Comparison of ENCODE assay signal across 38 cellular contexts in the genomic region with DNA sequence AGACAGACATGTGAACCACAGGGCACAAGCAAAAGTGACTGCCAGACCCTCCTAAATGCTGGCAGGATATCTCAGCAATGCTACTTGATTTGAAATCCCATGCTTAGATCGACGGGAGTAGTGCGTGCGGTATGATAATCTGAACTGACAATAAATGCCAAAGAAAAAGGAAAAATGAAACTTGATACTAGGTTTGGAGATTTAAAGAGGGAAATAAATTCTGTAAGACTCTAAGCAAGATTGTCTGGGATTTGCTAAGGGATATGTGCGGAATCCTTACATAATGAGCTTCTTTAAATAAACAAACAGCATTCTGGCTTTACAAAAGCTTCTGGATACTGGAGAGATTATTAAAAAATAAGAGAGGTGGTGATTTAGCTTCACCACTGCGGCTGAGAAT.
"Had no signal": no experiment of that assay in that cellular context is flagged by ENCODE, and none has a peak within 500 bp of the region (broad histone marks: within the 10 kb centered on the region; RNA-seq: fewer than 3 reads in every experiment).

No MANE protein-coding gene starts in this region.

- H3K27me3 Mint-ChIP-seq: activated naive CD4-positive, alpha-beta T cell treated with anti-CD3 and anti-CD28 coated beads, Interleukin-2, amount 10 ng/mL, durations not matched to agents 7 days and 5 days; activated naive CD8-positive, alpha-beta T cell treated with anti-CD3 and anti-CD28 coated beads, Interleukin-2, amount 10 ng/mL, durations not matched to agents 7 days and 5 days; activated T-helper 17 cell treated with anti-CD3 and anti-CD28 coated beads, Interleukin-2, amount 50 U/mL, for 72 hours; brain had no signal

- H3K4me3 ChIP-seq: adrenal gland, ascending aorta, body of pancreas, breast epithelium, cardiac muscle cell had no signal

- DNase-seq: activated effector memory CD4-positive, alpha-beta T cell treated with anti-CD3 and anti-CD28 coated beads, Interleukin-2, amount 50 U/mL, for 16 hours; activated effector memory CD4-positive, alpha-beta T cell treated with Interleukin-2 at 50 U/mL for 16 hours; activated gamma-delta T cell; activated gamma-delta T cell treated with Interleukin-2 at 50 U/mL for 16 hours; activated naive CD4-positive, alpha-beta T cell; activated naive CD4-positive, alpha-beta T cell treated with anti-CD3 and anti-CD28 coated beads for 36 hours; activated naive CD4-positive, alpha-beta T cell treated with anti-CD3 and anti-CD28 coated beads, Interleukin-2, amount 10 ng/mL, durations not matched to agents 7 days and 5 days; activated naive CD4-positive, alpha-beta T cell treated with anti-CD3 and anti-CD28 coated beads, Interleukin-2, amount 50 U/mL, for 16 hours; activated naive CD4-positive, alpha-beta T cell treated with Interleukin-2 at 50 U/mL for 16 hours; activated naive CD8-positive, alpha-beta T cell treated with anti-CD3 and anti-CD28 coated beads for 36 hours; activated naive CD8-positive, alpha-beta T cell treated with anti-CD3 and anti-CD28 coated beads, Interleukin-2, amount 10 ng/mL, durations not matched to agents 7 days and 5 days; activated naive CD8-positive, alpha-beta T cell treated with anti-CD3 and anti-CD28 coated beads, Interleukin-2, amount 50 U/mL, for 24 hours; activated T-cell treated with anti-CD3 and anti-CD28 coated beads, Interleukin-2, amount 50 U/mL, for 1 hour; activated T-cell treated with anti-CD3 and anti-CD28 coated beads, Interleukin-2, amount 50 U/mL, for 24 hours; activated T-cell treated with anti-CD3 and anti-CD28 coated beads, Interleukin-2, amount 50 U/mL, for 4 hours; activated T-cell treated with anti-CD3 and anti-CD28 coated beads, Interleukin-2, amount 50 U/mL, for 48 hours; activated T-cell treated with anti-CD3 and anti-CD28 coated beads, Interleukin-2, amount 50 U/mL, for 72 hours; adrenal gland; amniotic stem cell; amygdala; anterior cingulate cortex; aorta; body of pancreas; brain microvascular endothelial cell; caudate nucleus; central memory CD4-positive, alpha-beta T cell; cerebellar nuclear complex had no signal

- H3K36me3 ChIP-seq: adrenal gland, ascending aorta, brain microvascular endothelial cell, breast epithelium, cardiac muscle cell had no signal

- H3K36me3 Mint-ChIP-seq: activated naive CD4-positive, alpha-beta T cell treated with anti-CD3 and anti-CD28 coated beads, Interleukin-2, amount 10 ng/mL, durations not matched to agents 7 days and 5 days; activated naive CD4-positive, alpha-beta T cell treated with anti-CD3 and anti-CD28 coated beads, Interleukin-2, amount 50 U/mL, for 24 hours; activated naive CD4-positive, alpha-beta T cell treated with anti-CD3 and anti-CD28 coated beads, Interleukin-2, amount 50 U/mL, for 72 hours; activated naive CD8-positive, alpha-beta T cell; activated naive CD8-positive, alpha-beta T cell treated with anti-CD3 and anti-CD28 coated beads for 36 hours; activated naive CD8-positive, alpha-beta T cell treated with anti-CD3 and anti-CD28 coated beads, Interleukin-2, amount 10 ng/mL, durations not matched to agents 7 days and 5 days; brain had no signal

- H3K27ac Mint-ChIP-seq: activated naive CD4-positive, alpha-beta T cell treated with anti-CD3 and anti-CD28 coated beads for 36 hours; activated naive CD4-positive, alpha-beta T cell treated with anti-CD3 and anti-CD28 coated beads, Interleukin-2, amount 10 ng/mL, durations not matched to agents 7 days and 5 days; activated naive CD4-positive, alpha-beta T cell treated with anti-CD3 and anti-CD28 coated beads, Interleukin-2, amount 50 U/mL, for 24 hours; activated naive CD4-positive, alpha-beta T cell treated with anti-CD3 and anti-CD28 coated beads, Interleukin-2, amount 50 U/mL, for 72 hours; activated naive CD8-positive, alpha-beta T cell; activated naive CD8-positive, alpha-beta T cell treated with anti-CD3 and anti-CD28 coated beads for 36 hours; activated naive CD8-positive, alpha-beta T cell treated with anti-CD3 and anti-CD28 coated beads, Interleukin-2, amount 10 ng/mL, durations not matched to agents 7 days and 5 days; activated naive CD8-positive, alpha-beta T cell treated with anti-CD3 and anti-CD28 coated beads, Interleukin-2, amount 50 U/mL, for 24 hours; activated T-cell treated with anti-CD3 and anti-CD28 coated beads, Interleukin-2, amount 50 U/mL, for 24 hours; activated T-cell treated with anti-CD3 and anti-CD28 coated beads, Interleukin-2, amount 50 U/mL, for 72 hours; activated T-helper 1 cell treated with anti-CD3 and anti-CD28 coated beads, Interleukin-12 subunit alpha, Interleukin-12 subunit beta, Interleukin-2, Interleukin-4 antibody, amounts not matched to agents 30 ng/mL and 10 ng/mL and 1 ng/mL, durations not matched to agents 14 hours and 24 hours and 36 hours; activated T-helper 17 cell treated with anti-CD3 and anti-CD28 coated beads, Interleukin-2, amount 50 U/mL, for 72 hours; activated T-helper 2 cell treated with anti-CD3 and anti-CD28 coated beads, Interferon-gamma antibody, Interleukin-2, Interleukin-4, amounts not matched to agents 10 μg/mL and 5 μg/mL and 100 μg/mL, durations not matched to agents 14 hours and 24 hours and 36 hours; brain had no signal

- H3K27ac ChIP-seq: adrenal gland, ascending aorta, body of pancreas, brain microvascular endothelial cell, breast epithelium, cardiac muscle cell had no signal

- H3K27me3 ChIP-seq: adrenal gland, ascending aorta, body of pancreas, brain microvascular endothelial cell, breast epithelium had no signal

- H3K4me1 ChIP-seq: adrenal gland, ascending aorta, body of pancreas, breast epithelium had no signal

- ATAC-seq: activated naive CD4-positive, alpha-beta T cell treated with anti-CD3 and anti-CD28 coated beads, Interleukin-2, amount 50 U/mL, for 72 hours; activated naive CD8-positive, alpha-beta T cell treated with anti-CD3 and anti-CD28 coated beads, Interleukin-2, amount 50 U/mL, for 24 hours; activated T-cell treated with anti-CD3 and anti-CD28 coated beads, Interleukin-2, amount 50 U/mL, for 4 hours; activated T-cell treated with anti-CD3 and anti-CD28 coated beads, Interleukin-2, amount 50 U/mL, for 72 hours; activated T-helper 17 cell treated with anti-CD3 and anti-CD28 coated beads, Interleukin-2, amount 50 U/mL, for 72 hours; body of pancreas had no signal

- H3K4me3 Mint-ChIP-seq: activated naive CD4-positive, alpha-beta T cell treated with anti-CD3 and anti-CD28 coated beads for 36 hours; activated naive CD4-positive, alpha-beta T cell treated with anti-CD3 and anti-CD28 coated beads, Interleukin-2, amount 10 ng/mL, durations not matched to agents 7 days and 5 days; activated naive CD4-positive, alpha-beta T cell treated with anti-CD3 and anti-CD28 coated beads, Interleukin-2, amount 50 U/mL, for 24 hours; activated naive CD8-positive, alpha-beta T cell; activated naive CD8-positive, alpha-beta T cell treated with anti-CD3 and anti-CD28 coated beads for 36 hours; activated naive CD8-positive, alpha-beta T cell treated with anti-CD3 and anti-CD28 coated beads, Interleukin-2, amount 10 ng/mL, durations not matched to agents 7 days and 5 days; activated naive CD8-positive, alpha-beta T cell treated with anti-CD3 and anti-CD28 coated beads, Interleukin-2, amount 50 U/mL, for 24 hours; activated T-cell treated with anti-CD3 and anti-CD28 coated beads, Interleukin-2, amount 50 U/mL, for 24 hours; activated T-cell treated with anti-CD3 and anti-CD28 coated beads, Interleukin-2, amount 50 U/mL, for 4 hours; activated T-cell treated with anti-CD3 and anti-CD28 coated beads, Interleukin-2, amount 50 U/mL, for 72 hours; activated T-helper 1 cell treated with anti-CD3 and anti-CD28 coated beads, Interleukin-12 subunit alpha, Interleukin-12 subunit beta, Interleukin-2, Interleukin-4 antibody, amounts not matched to agents 30 ng/mL and 10 ng/mL and 1 ng/mL, durations not matched to agents 14 hours and 24 hours and 36 hours; activated T-helper 17 cell treated with anti-CD3 and anti-CD28 coated beads, Interleukin-2, amount 50 U/mL, for 72 hours; brain; central memory CD8-positive, alpha-beta T cell had no signal

- H3K9me3 ChIP-seq: adrenal gland, ascending aorta, body of pancreas, breast epithelium had no signal

- H3K9me3 Mint-ChIP-seq: activated naive CD4-positive, alpha-beta T cell treated with anti-CD3 and anti-CD28 coated beads for 36 hours; activated naive CD4-positive, alpha-beta T cell treated with anti-CD3 and anti-CD28 coated beads, Interleukin-2, amount 10 ng/mL, durations not matched to agents 7 days and 5 days; activated naive CD4-positive, alpha-beta T cell treated with anti-CD3 and anti-CD28 coated beads, Interleukin-2, amount 50 U/mL, for 24 hours; activated naive CD4-positive, alpha-beta T cell treated with anti-CD3 and anti-CD28 coated beads, Interleukin-2, amount 50 U/mL, for 72 hours; activated naive CD8-positive, alpha-beta T cell treated with anti-CD3 and anti-CD28 coated beads for 36 hours; activated naive CD8-positive, alpha-beta T cell treated with anti-CD3 and anti-CD28 coated beads, Interleukin-2, amount 10 ng/mL, durations not matched to agents 7 days and 5 days; activated naive CD8-positive, alpha-beta T cell treated with anti-CD3 and anti-CD28 coated beads, Interleukin-2, amount 50 U/mL, for 24 hours; activated T-cell treated with anti-CD3 and anti-CD28 coated beads, Interleukin-2, amount 50 U/mL, for 24 hours; activated T-cell treated with anti-CD3 and anti-CD28 coated beads, Interleukin-2, amount 50 U/mL, for 4 hours; activated T-helper 1 cell treated with anti-CD3 and anti-CD28 coated beads, Interleukin-12 subunit alpha, Interleukin-12 subunit beta, Interleukin-2, Interleukin-4 antibody, amounts not matched to agents 30 ng/mL and 10 ng/mL and 1 ng/mL, durations not matched to agents 14 hours and 24 hours and 36 hours; activated T-helper 17 cell treated with anti-CD3 and anti-CD28 coated beads, Interleukin-2, amount 50 U/mL, for 72 hours; activated T-helper 2 cell treated with anti-CD3 and anti-CD28 coated beads, Interferon-gamma antibody, Interleukin-2, Interleukin-4, amounts not matched to agents 10 μg/mL and 5 μg/mL and 100 μg/mL, durations not matched to agents 14 hours and 24 hours and 36 hours; brain had no signal

- H3K4me1 Mint-ChIP-seq: activated naive CD4-positive, alpha-beta T cell treated with anti-CD3 and anti-CD28 coated beads, Interleukin-2, amount 10 ng/mL, durations not matched to agents 7 days and 5 days; activated naive CD4-positive, alpha-beta T cell treated with anti-CD3 and anti-CD28 coated beads, Interleukin-2, amount 50 U/mL, for 24 hours; activated naive CD8-positive, alpha-beta T cell treated with anti-CD3 and anti-CD28 coated beads for 36 hours; activated naive CD8-positive, alpha-beta T cell treated with anti-CD3 and anti-CD28 coated beads, Interleukin-2, amount 10 ng/mL, durations not matched to agents 7 days and 5 days; activated naive CD8-positive, alpha-beta T cell treated with anti-CD3 and anti-CD28 coated beads, Interleukin-2, amount 50 U/mL, for 24 hours; activated T-helper 17 cell treated with anti-CD3 and anti-CD28 coated beads, Interleukin-2, amount 50 U/mL, for 72 hours; central memory CD8-positive, alpha-beta T cell had no signal
